Comparison of ENCODE assay signal across 28 cellular contexts in genomic region chr3:149336925-149337324, GRCh38. TPM values are rescaled to one million over a fixed set of nuclear protein-coding genes. Genes with fewer than 3 reads are reported as not detected.
DNase-seq lines count a peak whose midpoint lies in the region; ATAC-seq, FAIRE-seq and TF ChIP-seq lines count a peak whose summit lies in the region.
"Had no signal": no experiment of that assay in that cellular context is flagged by ENCODE, and none has a peak within 500 bp of the region (broad histone marks: within the 10 kb centered on the region; RNA-seq: fewer than 3 reads in every experiment).

No MANE protein-coding gene starts in this region.

- no peak for TF ChIP-seq POLR2A in spleen (IDR thresholded peaks at IDR 0.05)

- H3K27me3 ChIP-seq in ascending aorta (no peaks in the 10 kb centered on the region), spleen (replicated peaks in 1 of 7) (peaks cover 0 to 6% (median 0%) of the 10 kb centered on the region in 7 donors)
- H3K27me3 ChIP-seq: stomach, transverse colon had no signal

- peaks cover 0 to 17% of the 10 kb centered on the region in 2 donors for H3K4me1 ChIP-seq in ascending aorta
- H3K4me1 ChIP-seq in spleen: peaks cover 0 to 18% (median 4%) of the 10 kb centered on the region in 6 donors
- H3K4me1 ChIP-seq: parathyroid adenoma had no signal

- peak overlapping the region; percentile 12 to 57 for H3K27ac ChIP-seq in ascending aorta
- H3K27ac ChIP-seq in spleen: peak overlapping the region in 7 of 8 donors; percentile 21 to 65 (median 37)
- H3K27ac ChIP-seq: parathyroid adenoma, transverse colon had no signal

- intact Hi-C loops in ascending aorta (cut with DNase I) (loop anchor here (10.0 kb wide), 1 partner anchor 382 kb away; no protein-coding TSS in a partner anchor), left ventricle myocardium superior (cut with micrococcal nuclease) (no loop called here), spleen (cut with DNase I; ENCODE audit: low total_unique reads) (no loop called here)

- TF ChIP-seq CTCF in ascending aorta (IDR thresholded peaks at IDR 0.05): no peak
- no peak for TF ChIP-seq CTCF in spleen (IDR thresholded peaks at IDR 0.05 in 8 of 11, conservative IDR thresholded peaks at IDR 0.05 in 3 of 11)

- H3K36me3 ChIP-seq in ascending aorta: no peaks in the 10 kb centered on the region
- no peaks in the 10 kb centered on the region for H3K36me3 ChIP-seq in spleen
- H3K36me3 ChIP-seq: stomach, transverse colon had no signal

- peak; percentile 53 for ATAC-seq in left ventricle myocardium superior
- ATAC-seq in HG03039 (IDR thresholded peaks at IDR 0.05; ENCODE audit: unreplicated experiment): no peak
- ATAC-seq: activated CD8-positive, alpha-beta memory T cell treated with anti-CD3 and anti-CD28 coated beads, Interleukin-2, amount 10 ng/mL, durations not matched to agents 7 days and 5 days; activated T-cell treated with anti-CD3 and anti-CD28 coated beads, Interleukin-2, amount 50 U/mL, for 72 hours; esophagus mucosa; HCT116 had no signal

- no peak overlapping the region for H3K4me3 ChIP-seq in ascending aorta
- no peak overlapping the region for H3K4me3 ChIP-seq in spleen
- H3K4me3 ChIP-seq: stomach, transverse colon had no signal

- H3K9me3 ChIP-seq in ascending aorta (no peaks in the 10 kb centered on the region), spleen (no peaks in the 10 kb centered on the region)
- H3K9me3 ChIP-seq: SK-N-SH, stomach, transverse colon had no signal

- DNase-seq in ascending aorta (ENCODE audit: low spot score in 2 of 2) (no peak), left ventricle myocardium superior (no peak), spleen (no peak), RKO (ENCODE audit: low spot score) (no peak), SKM-1 treated with dmso at 0.1 percent for 144 hours (lab: John Stamatoyannopoulos, UW; ENCODE audit: unreplicated experiment) (no peak)
- DNase-seq in stimulated activated CD4-positive, alpha-beta T cell treated with anti-CD3 and anti-CD28 coated beads, Interleukin-2, amount 100 ng/mL, for 48 hours: no peak
- DNase-seq: activated CD8-positive, alpha-beta memory T cell treated with anti-CD3 and anti-CD28 coated beads, Interleukin-2, amount 10 ng/mL, durations not matched to agents 7 days and 5 days; activated T-cell treated with anti-CD3 and anti-CD28 coated beads, Interleukin-2, amount 50 U/mL, for 72 hours; C1 segment of cervical spinal cord; endodermal cell; GDM1; hippocampal formation; mammary epithelial cell; NCI-H1048; NCI-H1694; NCI-H82; nephron progenitor cell; SK-N-SH; stimulated activated CD4-positive, alpha-beta T cell treated with anti-CD3 and anti-CD28 coated beads, Interleukin-4, amount 100 ng/mL, for 1 hour; stomach; T-helper 2 cell; transverse colon had no signal

- FAIRE-seq in G401.6 (lab: Jason Lieb, UNC): peak; percentile 82
- FAIRE-seq: frontal cortex had no signal

RNA-seq across cellular contexts. Expression of gene TM4SF18, which starts 3.5 kb away (rescaled TPM):
- total RNA-seq in ascending aorta (6.2 TPM), left ventricle myocardium superior (11.6 TPM), spleen (10 to 100 TPM; 14.9 to 97.4 (median 59.7) TPM)
- 10 to 100 TPM in 1 of 3 donors, 1 to 10 TPM in 2; 6.6 to 23.1 (median 6.9) TPM for polyA plus RNA-seq in spleen
- total RNA-seq: activated CD8-positive, alpha-beta memory T cell treated with anti-CD3 and anti-CD28 coated beads, Interleukin-2, amount 10 ng/mL, durations not matched to agents 7 days and 5 days; activated T-cell treated with anti-CD3 and anti-CD28 coated beads, Interleukin-2, amount 50 U/mL, for 72 hours; mammary epithelial cell had no signal
- polyA plus RNA-seq: mammary epithelial cell had no signal

RNA-seq across cellular contexts. Expression of gene TM4SF1, which starts 40.5 kb away (rescaled TPM):
- total RNA-seq in ascending aorta: 487 TPM
- 112 TPM for total RNA-seq in left ventricle myocardium superior
- total RNA-seq in spleen: 100 to 1,000 TPM in 6 of 7 donors, 10 to 100 TPM in 1; 65.6 to 260 (median 182) TPM
- 10 to 100 TPM; 31.0 to 75.3 (median 56.8) TPM for polyA plus RNA-seq in spleen
- total RNA-seq: activated CD8-positive, alpha-beta memory T cell treated with anti-CD3 and anti-CD28 coated beads, Interleukin-2, amount 10 ng/mL, durations not matched to agents 7 days and 5 days; endodermal cell had no signal
